In genomic region chr17:80260791-80261158, GRCh38 we compare ENCODE assay signal across 8 cellular contexts. TPM values are rescaled to one million over a fixed set of nuclear protein-coding genes. Genes with fewer than 3 reads are reported as not detected.
A peak's percentile ranks its signal among the peaks of the same experiment; 100 is the strongest.
DNase-seq lines count a peak whose midpoint lies in the region; ATAC-seq and TF ChIP-seq lines count a peak whose summit lies in the region.

TSS of gene RNF213 (plus strand) at chr17:80260852. CDS start at chr17:80263682, 2,830 bp downstream.

- TF ChIP-seq CTCF in LNCaP clone FGC (IDR thresholded peaks at IDR 0.05; ENCODE audit: control insufficient read depth, extremely low read depth, insufficient read depth) (no peak), dorsolateral prefrontal cortex (IDR thresholded peaks at IDR 0.05 in 54 of 56, conservative IDR thresholded peaks at IDR 0.05 in 2 of 56; ENCODE audit: low read depth in 1 of 56, partially characterized antibody in 56 of 56) (no peak), liver (IDR thresholded peaks at IDR 0.05; ENCODE audit: low read depth, low read length, missing input control) (no peak)

- ATAC-seq in GM18517 (IDR thresholded peaks at IDR 0.05; ENCODE audit: unreplicated experiment) (peak; percentile 29), HG02870 (IDR thresholded peaks at IDR 0.05; ENCODE audit: unreplicated experiment) (no peak)
- peak; percentile 7 for ATAC-seq in stimulated activated naive CD8-positive, alpha-beta T cell treated with anti-CD3 and anti-CD28 coated beads, Interleukin-15, Interleukin-2, amounts not matched to agents 100 U/mL and 50 U/mL, for 24 hours

- no peaks in the 10 kb centered on the region for H3K36me3 ChIP-seq in liver (ENCODE audit: control insufficient read depth in 4 of 4, insufficient read depth in 3 of 4, low read depth in 1 of 4, low read length in 3 of 4)

- peak within 1 kb of the TSS; percentile 76 to 99 (median 94) for H3K27ac ChIP-seq in dorsolateral prefrontal cortex
- peak within 1 kb of the TSS; percentile 99 to 100 for H3K27ac ChIP-seq in liver (ENCODE audit: low read depth in 1 of 2, low read length in 2 of 2)

- peaks cover 14 to 40% (median 33%) of the 10 kb centered on the region in 4 donors for H3K4me1 ChIP-seq in liver (ENCODE audit: control insufficient read depth in 4 of 4, insufficient read depth in 4 of 4, low read length in 3 of 4)

- DNase-seq in AG08395 (ENCODE audit: low spot score) (peak; percentile 66), LNCaP clone FGC (ENCODE audit: low read depth) (no peak), dorsolateral prefrontal cortex (peak in 1 of 10 donors; percentile 22)
- DNase-seq in activated CD4-positive, CD25-positive, alpha-beta regulatory T cell treated with anti-CD3 and anti-CD28 coated beads, Interleukin-2, amount 50 U/mL, for 72 hours = peak; percentile 70
- DNase-seq in stimulated activated naive CD8-positive, alpha-beta T cell treated with anti-CD3 and anti-CD28 coated beads, Interleukin-15, Interleukin-2, amounts not matched to agents 100 U/mL and 50 U/mL, for 24 hours = peak; percentile 68

- peak within 1 kb of the TSS; percentile 69 to 94 for H3K9ac ChIP-seq in liver (ENCODE audit: low read depth in 1 of 2, low read length in 2 of 2)

- under 1% methylated on average over 49 of the region's 54 CpGs for WGBS in liver

- no peak for TF ChIP-seq RAD21 in liver (IDR thresholded peaks at IDR 0.05)

- H3K27me3 ChIP-seq in dorsolateral prefrontal cortex (no peaks in the 10 kb centered on the region), liver (ENCODE audit: control insufficient read depth in 4 of 4, insufficient read depth in 4 of 4, low read length in 3 of 4) (no peaks in the 10 kb centered on the region)

- intact Hi-C loops in dorsolateral prefrontal cortex (cut with DNase I) = loop anchor here (2.0 to 5.0 kb wide), 2 partner anchors 113 to 114 kb away; partner anchors contain the start of gene EIF4A3 (in 2 of the 2)

- no peaks in the 10 kb centered on the region for H3K9me3 ChIP-seq in liver (ENCODE audit: control insufficient read depth in 4 of 4, low read length in 3 of 4)

- peak within 1 kb of the TSS; percentile 93 for H3K4me3 ChIP-seq in LNCaP clone FGC (ENCODE audit: low read depth, low read length)
- peak within 1 kb of the TSS; percentile 57 to 94 (median 86) for H3K4me3 ChIP-seq in dorsolateral prefrontal cortex
- H3K4me3 ChIP-seq in liver (ENCODE audit: low read depth in 1 of 3, low read length in 3 of 3) = peak within 1 kb of the TSS; percentile 78 to 97 (median 92)

TF ChIP-seq in liver, 16 proteins besides CTCF, POLR2A, EP300 and RAD21:
- TF ChIP-seq RXRA (IDR thresholded peaks at IDR 0.05) (no peak), ATF3 (IDR thresholded peaks at IDR 0.05) (no peak), JUND (IDR thresholded peaks at IDR 0.05) (no peak), NR2F2 (IDR thresholded peaks at IDR 0.05) (no peak), FOXA1 (IDR thresholded peaks at IDR 0.05) (no peak), GABPA (IDR thresholded peaks at IDR 0.05 in 1 of 2, conservative IDR thresholded peaks at IDR 0.05 in 1 of 2) (no peak), HNF4G (IDR thresholded peaks at IDR 0.05) (no peak), YY1 (IDR thresholded peaks at IDR 0.05) (no peak), SP1 (IDR thresholded peaks at IDR 0.05) (no peak), EGR1 (IDR thresholded peaks at IDR 0.05; ENCODE audit: low read depth in 2 of 2) (no peak), FOXA2 (IDR thresholded peaks at IDR 0.05) (no peak), HNF4A (conservative IDR thresholded peaks at IDR 0.05) (no peak), TAF1 (conservative IDR thresholded peaks at IDR 0.05) (no peak)
- TF ChIP-seq, protein P1, sequence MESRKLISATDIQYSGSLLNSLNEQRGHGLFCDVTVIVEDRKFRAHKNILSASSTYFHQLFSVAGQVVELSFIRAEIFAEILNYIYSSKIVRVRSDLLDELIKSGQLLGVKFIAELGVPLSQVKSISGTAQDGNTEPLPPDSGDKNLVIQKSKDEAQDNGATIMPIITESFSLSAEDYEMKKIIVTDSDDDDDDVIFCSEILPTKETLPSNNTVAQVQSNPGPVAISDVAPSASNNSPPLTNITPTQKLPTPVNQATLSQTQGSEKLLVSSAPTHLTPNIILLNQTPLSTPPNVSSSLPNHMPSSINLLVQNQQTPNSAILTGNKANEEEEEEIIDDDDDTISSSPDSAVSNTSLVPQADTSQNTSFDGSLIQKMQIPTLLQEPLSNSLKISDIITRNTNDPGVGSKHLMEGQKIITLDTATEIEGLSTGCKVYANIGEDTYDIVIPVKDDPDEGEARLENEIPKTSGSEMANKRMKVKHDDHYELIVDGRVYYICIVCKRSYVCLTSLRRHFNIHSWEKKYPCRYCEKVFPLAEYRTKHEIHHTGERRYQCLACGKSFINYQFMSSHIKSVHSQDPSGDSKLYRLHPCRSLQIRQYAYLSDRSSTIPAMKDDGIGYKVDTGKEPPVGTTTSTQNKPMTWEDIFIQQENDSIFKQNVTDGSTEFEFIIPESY (IDR thresholded peaks at IDR 0.05) = no peak
- TF ChIP-seq, protein P2, sequence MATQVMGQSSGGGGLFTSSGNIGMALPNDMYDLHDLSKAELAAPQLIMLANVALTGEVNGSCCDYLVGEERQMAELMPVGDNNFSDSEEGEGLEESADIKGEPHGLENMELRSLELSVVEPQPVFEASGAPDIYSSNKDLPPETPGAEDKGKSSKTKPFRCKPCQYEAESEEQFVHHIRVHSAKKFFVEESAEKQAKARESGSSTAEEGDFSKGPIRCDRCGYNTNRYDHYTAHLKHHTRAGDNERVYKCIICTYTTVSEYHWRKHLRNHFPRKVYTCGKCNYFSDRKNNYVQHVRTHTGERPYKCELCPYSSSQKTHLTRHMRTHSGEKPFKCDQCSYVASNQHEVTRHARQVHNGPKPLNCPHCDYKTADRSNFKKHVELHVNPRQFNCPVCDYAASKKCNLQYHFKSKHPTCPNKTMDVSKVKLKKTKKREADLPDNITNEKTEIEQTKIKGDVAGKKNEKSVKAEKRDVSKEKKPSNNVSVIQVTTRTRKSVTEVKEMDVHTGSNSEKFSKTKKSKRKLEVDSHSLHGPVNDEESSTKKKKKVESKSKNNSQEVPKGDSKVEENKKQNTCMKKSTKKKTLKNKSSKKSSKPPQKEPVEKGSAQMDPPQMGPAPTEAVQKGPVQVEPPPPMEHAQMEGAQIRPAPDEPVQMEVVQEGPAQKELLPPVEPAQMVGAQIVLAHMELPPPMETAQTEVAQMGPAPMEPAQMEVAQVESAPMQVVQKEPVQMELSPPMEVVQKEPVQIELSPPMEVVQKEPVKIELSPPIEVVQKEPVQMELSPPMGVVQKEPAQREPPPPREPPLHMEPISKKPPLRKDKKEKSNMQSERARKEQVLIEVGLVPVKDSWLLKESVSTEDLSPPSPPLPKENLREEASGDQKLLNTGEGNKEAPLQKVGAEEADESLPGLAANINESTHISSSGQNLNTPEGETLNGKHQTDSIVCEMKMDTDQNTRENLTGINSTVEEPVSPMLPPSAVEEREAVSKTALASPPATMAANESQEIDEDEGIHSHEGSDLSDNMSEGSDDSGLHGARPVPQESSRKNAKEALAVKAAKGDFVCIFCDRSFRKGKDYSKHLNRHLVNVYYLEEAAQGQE (IDR thresholded peaks at IDR 0.05) = no peak
- TF ChIP-seq, protein P3, sequence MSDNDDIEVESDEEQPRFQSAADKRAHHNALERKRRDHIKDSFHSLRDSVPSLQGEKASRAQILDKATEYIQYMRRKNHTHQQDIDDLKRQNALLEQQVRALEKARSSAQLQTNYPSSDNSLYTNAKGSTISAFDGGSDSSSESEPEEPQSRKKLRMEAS (IDR thresholded peaks at IDR 0.05) = no peak

RNA-seq across cellular contexts. Expression of gene RNF213, which starts in this region (rescaled TPM):
- total RNA-seq in dorsolateral prefrontal cortex = 100 to 1,000 TPM in 11 of 120 experiments, 10 to 100 TPM in 109; 39.0 to 137 (median 70.6) TPM
- 100 to 1,000 TPM in 1 of 2 donors, 10 to 100 TPM in 1; 42.0 to 104 TPM for total RNA-seq in liver
- 10 to 100 TPM; 18.2 to 25.1 TPM for polyA plus RNA-seq in liver
